1 cellular context compared by ENCODE assay signal in genomic region chr11:46616551-46617450, GRCh38.
TF ChIP-seq lines count a peak whose summit lies in the region.

HARBI1 (minus strand) TSS chr11:46617227; CDS start chr11:46616237, 990 bp downstream.

TF ChIP-seq in GM12878, 131 proteins besides CTCF, POLR2A, EP300 and RAD21 (continued from another document and continues in another):
- TF ChIP-seq CEBPZ (IDR thresholded peaks at IDR 0.05; ENCODE audit: low read depth, low read length) (no peak), ZZZ3 (IDR thresholded peaks at IDR 0.05; ENCODE audit: control insufficient read depth, insufficient read length, low read depth) (no peak), SREBF1 (IDR thresholded peaks at IDR 0.05; ENCODE audit: low read length) (no peak), LARP7 (IDR thresholded peaks at IDR 0.05) (peak; percentile 92), CBX3 (IDR thresholded peaks at IDR 0.05; ENCODE audit: borderline replicate concordance, low read depth) (no peak), KDM1A (IDR thresholded peaks at IDR 0.05; ENCODE audit: borderline replicate concordance) (no peak), CHD1 (IDR thresholded peaks at IDR 0.05; ENCODE audit: low read depth, low read length) (no peak), TCF3 (IDR thresholded peaks at IDR 0.05; ENCODE audit: borderline replicate concordance, insufficient read depth, low read depth, low read length) (no peak), PAX8 (IDR thresholded peaks at IDR 0.05) (no peak), MTA2 (IDR thresholded peaks at IDR 0.05; ENCODE audit: low read depth) (0 out of 2 replicates have a peak, but pooled peaks have one; percentile 16), USF1 (IDR thresholded peaks at IDR 0.05; ENCODE audit: borderline replicate concordance, extremely low read length, insufficient read depth, low read depth, low read length) (no peak), RELB (IDR thresholded peaks at IDR 0.05; ENCODE audit: low read depth) (peak; percentile 95; the same call in 1 of the 2 replicates), MTA3 (IDR thresholded peaks at IDR 0.05; ENCODE audit: borderline replicate concordance, low read length) (no peak), SREBF2 (IDR thresholded peaks at IDR 0.05; ENCODE audit: low read length) (no peak), DPF2 (IDR thresholded peaks at IDR 0.05) (no peak), EED (IDR thresholded peaks at IDR 0.05; ENCODE audit: low read depth) (no peak), KAT2A (conservative IDR thresholded peaks at IDR 0.05; ENCODE audit: control insufficient read depth, low read depth, low read length) (no peak), HSF1 (IDR thresholded peaks at IDR 0.05; ENCODE audit: low read depth, low read length) (peak; percentile 62), POLR2AphosphoS2 (IDR thresholded peaks at IDR 0.05; ENCODE audit: low read depth, low read length) (peak; percentile 50; the same call in 1 of the 2 replicates), E2F8 (IDR thresholded peaks at IDR 0.05; ENCODE audit: low read depth, partially characterized antibody) (peak; percentile 92), BRCA1 (IDR thresholded peaks at IDR 0.05; ENCODE audit: low read depth, low read length) (no peak), IRF5 (IDR thresholded peaks at IDR 0.05; ENCODE audit: borderline replicate concordance) (no peak), POLR2AphosphoS5 (IDR thresholded peaks at IDR 0.05; ENCODE audit: low read length) (peak; percentile 75; the same call in 1 of the 2 replicates), RELA (IDR thresholded peaks at IDR 0.05; ENCODE audit: borderline replicate concordance, partially characterized antibody) (no peak), ZBTB4 (CRISPR knock-in tag; IDR thresholded peaks at IDR 0.05) (no peak), STAT1 (conservative IDR thresholded peaks at IDR 0.05) (no peak; the same call in 1 of the 2 replicates), ZNF207 (IDR thresholded peaks at IDR 0.05; ENCODE audit: borderline replicate concordance) (no peak), BCLAF1 (IDR thresholded peaks at IDR 0.05) (no peak), NKRF (conservative IDR thresholded peaks at IDR 0.05) (0 out of 2 replicates have a peak, but pooled peaks have one; percentile 51), MAX (IDR thresholded peaks at IDR 0.05; ENCODE audit: low read depth, low read length) (peak; percentile 56; the same call in 1 of the 2 replicates), EZH2 (IDR thresholded peaks at IDR 0.05; ENCODE audit: borderline replicate concordance, control insufficient read depth, low read depth, low read length) (no peak), CBX5 (IDR thresholded peaks at IDR 0.05; ENCODE audit: low read depth) (no peak), SRF (IDR thresholded peaks at IDR 0.05; ENCODE audit: low read depth in 2 of 2, low read length in 2 of 2) (no peak), ZNF622 (IDR thresholded peaks at IDR 0.05) (no peak), FOXM1 (IDR thresholded peaks at IDR 0.05; ENCODE audit: low read depth, low read length) (no peak), RBBP5 (conservative IDR thresholded peaks at IDR 0.05) (peak; percentile 40; the same call in 1 of the 2 replicates)
